ENCODE assay signal across 8 cellular contexts in the genomic region with DNA sequence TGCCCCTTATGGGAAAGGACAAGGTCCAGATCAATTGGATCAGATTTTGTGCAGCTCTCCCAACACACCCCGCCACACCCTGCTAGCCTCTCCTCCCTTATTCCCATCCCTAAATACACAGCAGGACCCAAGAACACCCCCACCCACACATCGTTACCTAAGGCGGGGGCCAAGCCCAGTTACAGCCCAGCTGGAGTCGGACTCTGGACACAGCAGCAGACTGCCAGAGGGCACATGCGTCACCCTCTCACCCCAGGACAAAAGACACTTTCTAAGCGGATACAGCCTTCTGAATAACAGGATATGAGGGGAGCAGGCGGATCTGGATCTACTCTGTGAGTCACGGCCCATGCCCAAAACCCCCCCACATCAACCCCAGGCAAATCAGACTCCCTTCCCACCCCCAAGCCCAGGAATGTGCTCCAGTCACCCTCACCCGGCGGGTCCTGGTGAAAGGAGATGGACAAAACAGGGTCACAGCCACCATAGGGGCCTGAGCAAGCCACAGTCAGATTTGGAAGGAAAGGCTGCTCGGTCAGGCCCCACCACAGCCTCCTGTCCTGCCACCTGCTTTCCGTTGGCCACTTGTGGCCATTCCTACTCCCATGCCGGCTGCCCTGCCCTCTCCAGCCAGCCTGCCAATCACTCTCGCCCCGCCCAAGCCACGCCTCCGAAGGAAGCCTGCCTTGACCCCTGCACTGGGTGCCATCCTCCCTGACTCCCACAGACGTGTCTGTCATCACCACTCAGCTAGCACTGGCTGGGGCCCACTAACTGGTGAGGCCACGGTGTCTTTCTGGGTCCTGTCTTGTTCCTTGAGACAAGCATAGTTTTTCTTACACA. TPM values are rescaled to one million over a fixed set of nuclear protein-coding genes. Genes with fewer than 3 reads are reported as not detected.
DNase-seq lines count a peak whose midpoint lies in the region; ATAC-seq and TF ChIP-seq lines count a peak whose summit lies in the region.

No MANE protein-coding gene starts in this region.

- DNase-seq in EL (peak; percentile 99), SW 1271 (lab: John Stamatoyannopoulos, UW) (peak; percentile 74 to 87), fibroblast of villous mesenchyme (ENCODE audit: low read depth) (peak; percentile 89)
- DNase-seq in activated naive CD4-positive, alpha-beta T cell treated with anti-CD3 and anti-CD28 coated beads, Interleukin-2, amount 50 U/mL, for 16 hours = no peak
- DNase-seq in activated CD4-positive, alpha-beta memory T cell treated with anti-CD3 and anti-CD28 coated beads for 36 hours = no peak

- no peaks in the 10 kb centered on the region for H3K36me3 ChIP-seq in neuron (ENCODE audit: insufficient read depth, low read length)

- H3K27me3 Mint-ChIP-seq in activated CD4-positive, alpha-beta memory T cell treated with anti-CD3 and anti-CD28 coated beads for 36 hours = no peaks in the 10 kb centered on the region

- H3K4me3 ChIP-seq in fibroblast of villous mesenchyme (ENCODE audit: low read depth, low read length) = peak overlapping the region; percentile 29
- peak overlapping the region; percentile 11 for H3K4me3 ChIP-seq in neuron (ENCODE audit: low read length)

- no peak for TF ChIP-seq CTCF in fibroblast of villous mesenchyme (IDR thresholded peaks at IDR 0.05; ENCODE audit: insufficient read depth, low read depth, low read length)

- no peaks in the 10 kb centered on the region for H3K9me3 ChIP-seq in neuron (ENCODE audit: low read length)

- intact Hi-C loops in activated CD4-positive, alpha-beta memory T cell treated with anti-CD3 and anti-CD28 coated beads for 36 hours (cut with micrococcal nuclease) = no loop called here

- CTCF ChIA-PET in activated CD4-positive, alpha-beta memory T cell treated with anti-CD3 and anti-CD28 coated beads for 36 hours (lab: Charles Lee) = interaction anchor here (1.3 kb wide), 1 partner anchor 9 kb away, joined by 3 read pairs; no protein-coding TSS in a partner anchor

- no peaks in the 10 kb centered on the region for H3K27me3 ChIP-seq in neuron (ENCODE audit: insufficient read depth, low read length)

- H3K36me3 Mint-ChIP-seq in activated CD4-positive, alpha-beta memory T cell treated with anti-CD3 and anti-CD28 coated beads for 36 hours = no peaks in the 10 kb centered on the region

- H3K27ac Mint-ChIP-seq in activated CD4-positive, alpha-beta memory T cell treated with anti-CD3 and anti-CD28 coated beads for 36 hours = no peak overlapping the region

- H3K9me3 Mint-ChIP-seq in activated CD4-positive, alpha-beta memory T cell treated with anti-CD3 and anti-CD28 coated beads for 36 hours = no peaks in the 10 kb centered on the region

- ATAC-seq in HG03460 (IDR thresholded peaks at IDR 0.05; ENCODE audit: unreplicated experiment) = no peak
- ATAC-seq in HG03520 (IDR thresholded peaks at IDR 0.05; ENCODE audit: unreplicated experiment) = no peak

- no peak overlapping the region for H3K4me3 Mint-ChIP-seq in activated CD4-positive, alpha-beta memory T cell treated with anti-CD3 and anti-CD28 coated beads for 36 hours

- H3K4me1 ChIP-seq in neuron (ENCODE audit: insufficient read depth, low read length) = peaks cover 28% of the 10 kb centered on the region

- POLR2A ChIA-PET in activated CD4-positive, alpha-beta memory T cell treated with anti-CD3 and anti-CD28 coated beads for 36 hours (lab: Charles Lee) = no interaction called here

- peak overlapping the region; percentile 18 for H2AFZ ChIP-seq in neuron (ENCODE audit: low read depth, low read length)

- H3K4me1 Mint-ChIP-seq in activated CD4-positive, alpha-beta memory T cell treated with anti-CD3 and anti-CD28 coated beads for 36 hours (ENCODE audit: low read depth) = no peaks in the 10 kb centered on the region

RNA-seq across cellular contexts. Expression of a gene that starts 4.0 kb away (rescaled TPM):
- 159 and 206 TPM in 2 replicates for total RNA-seq in fibroblast of villous mesenchyme
- total RNA-seq in activated CD4-positive, alpha-beta memory T cell treated with anti-CD3 and anti-CD28 coated beads for 36 hours = not detected

RNA-seq across cellular contexts. Expression of a gene that starts 7.2 kb away (rescaled TPM):
- not detected in 2 replicates for total RNA-seq in fibroblast of villous mesenchyme
- under 1 TPM; 0.26 to 0.46 TPM for total RNA-seq in activated CD4-positive, alpha-beta memory T cell treated with anti-CD3 and anti-CD28 coated beads for 36 hours

RNA-seq across cellular contexts. Expression of a gene that starts 18.3 kb away (rescaled TPM):
- total RNA-seq in fibroblast of villous mesenchyme = 160 and 178 TPM in 2 replicates
- total RNA-seq in activated CD4-positive, alpha-beta memory T cell treated with anti-CD3 and anti-CD28 coated beads for 36 hours = 10 to 100 TPM; 11.6 to 13.6 TPM

RNA-seq across cellular contexts. Expression of a gene that starts 19.3 kb away (rescaled TPM):
- not detected in 2 replicates for total RNA-seq in fibroblast of villous mesenchyme
- total RNA-seq in activated CD4-positive, alpha-beta memory T cell treated with anti-CD3 and anti-CD28 coated beads for 36 hours = not detected

RNA-seq across cellular contexts. Expression of a gene that starts 24.9 kb away (rescaled TPM):
- total RNA-seq in fibroblast of villous mesenchyme = 41.9 and 47.9 TPM in 2 replicates
- total RNA-seq in activated CD4-positive, alpha-beta memory T cell treated with anti-CD3 and anti-CD28 coated beads for 36 hours = 10 to 100 TPM; 92.5 to 94.7 TPM

Comparison
In these comparisons a context has a peak if more than half of its experiments do, and no peak if none do; other contexts are left out.
1. DNase-seq: peak in EL (single experiment), SW 1271 (2 of 2) and fibroblast of villous mesenchyme (single experiment); none in activated naive CD4-positive, alpha-beta T cell treated with anti-CD3 and anti-CD28 coated beads, Interleukin-2, amount 50 U/mL, for 16 hours (single experiment) and activated CD4-positive, alpha-beta memory T cell treated with anti-CD3 and anti-CD28 coated beads for 36 hours (single experiment).
2. RNA of a gene that starts 4.0 kb away (total RNA-seq): 159 to 206 TPM in fibroblast of villous mesenchyme; not detected in activated CD4-positive, alpha-beta memory T cell treated with anti-CD3 and anti-CD28 coated beads for 36 hours; every median in the first group is over 100 times any median in the second.
3. RNA of a gene that starts 18.3 kb away (total RNA-seq): 160 to 178 TPM in fibroblast of villous mesenchyme; 11.6 to 13.6 TPM in activated CD4-positive, alpha-beta memory T cell treated with anti-CD3 and anti-CD28 coated beads for 36 hours; every median in the first group is over 10 times any median in the second.